Comparison of ENCODE assay signal across 1 cellular context in genomic region chr13:60258349-60258748, GRCh38.
TF ChIP-seq lines count a peak whose summit lies in the region.

No MANE protein-coding gene starts in this region.

TF ChIP-seq in H1, 55 proteins besides CTCF, POLR2A, EP300 and RAD21:
- TF ChIP-seq RBBP5 (IDR thresholded peaks at IDR 0.05; ENCODE audit: borderline replicate concordance, low read depth, low read length): peak; percentile 57; the same call in 1 of the 2 replicates
- TF ChIP-seq ASH2L (IDR thresholded peaks at IDR 0.05; ENCODE audit: low read length): peak; percentile 51
- TF ChIP-seq SP1 (IDR thresholded peaks at IDR 0.05; ENCODE audit: low read depth, low read length): peak; percentile 47; the same call in 1 of the 2 replicates
- TF ChIP-seq CHD7 (IDR thresholded peaks at IDR 0.05; ENCODE audit: insufficient replicate concordance, low read length): no peak
- 0 out of 2 replicates have a peak, but pooled peaks have one; percentile 49 for TF ChIP-seq RXRA (IDR thresholded peaks at IDR 0.05; ENCODE audit: insufficient read depth, low read depth, low read length)
- peak; percentile 65; the same call in 1 of the 2 replicates for TF ChIP-seq YY1 (IDR thresholded peaks at IDR 0.05; ENCODE audit: low read depth, low read length)
